ENCODE assay signal across 10 cellular contexts in genomic region chr2:156340377-156340776, GRCh38. TPM values are rescaled to one million over a fixed set of nuclear protein-coding genes. Genes with fewer than 3 reads are reported as not detected.
DNase-seq lines count a peak whose midpoint lies in the region; ATAC-seq, FAIRE-seq and TF ChIP-seq lines count a peak whose summit lies in the region.
"Had no signal": no experiment of that assay in that cellular context is flagged by ENCODE, and none has a peak within 500 bp of the region (broad histone marks: within the 10 kb centered on the region; RNA-seq: fewer than 3 reads in every experiment).

No MANE protein-coding gene starts in this region.

- H3K27me3 ChIP-seq in BLaER1 (no peaks in the 10 kb centered on the region), GM23338 (ENCODE audit: insufficient read depth) (peaks cover 58% of the 10 kb centered on the region)

- ATAC-seq in GM23338: no peak
- peak; percentile 25 for ATAC-seq in activated naive CD8-positive, alpha-beta T cell treated with anti-CD3 and anti-CD28 coated beads, Interleukin-2, amount 50 U/mL, for 24 hours
- no peak for ATAC-seq in naive thymus-derived CD8-positive, alpha-beta T cell
- ATAC-seq: left lobe of liver had no signal

- no peaks in the 10 kb centered on the region for H3K9me3 Mint-ChIP-seq in GM23338
- no peaks in the 10 kb centered on the region for H3K9me3 Mint-ChIP-seq in activated naive CD8-positive, alpha-beta T cell treated with anti-CD3 and anti-CD28 coated beads, Interleukin-2, amount 50 U/mL, for 24 hours
- peaks cover 0 to 2% (median 0%) of the 10 kb centered on the region in 9 donors for H3K9me3 Mint-ChIP-seq in naive thymus-derived CD8-positive, alpha-beta T cell

- H3F3A ChIP-seq in GM23338 (replicated peaks; ENCODE audit: low read depth): no peaks in the 10 kb centered on the region

- no peaks in the 10 kb centered on the region for H3K36me3 Mint-ChIP-seq in GM23338 (ENCODE audit: low read depth)
- peaks cover 9% of the 10 kb centered on the region for H3K36me3 Mint-ChIP-seq in activated naive CD8-positive, alpha-beta T cell treated with anti-CD3 and anti-CD28 coated beads, Interleukin-2, amount 50 U/mL, for 24 hours (ENCODE audit: low read depth)
- no peaks in the 10 kb centered on the region for H3K36me3 Mint-ChIP-seq in naive thymus-derived CD8-positive, alpha-beta T cell

- peaks cover 10% of the 10 kb centered on the region for H3K27me3 Mint-ChIP-seq in GM23338 (ENCODE audit: insufficient read depth, low read depth, poor library complexity)
- no peaks in the 10 kb centered on the region for H3K27me3 Mint-ChIP-seq in activated naive CD8-positive, alpha-beta T cell treated with anti-CD3 and anti-CD28 coated beads, Interleukin-2, amount 50 U/mL, for 24 hours
- peaks cover 0 to 3% (median 0%) of the 10 kb centered on the region in 5 donors for H3K27me3 Mint-ChIP-seq in naive thymus-derived CD8-positive, alpha-beta T cell

- H3K4me1 ChIP-seq in BLaER1 (peaks cover 20% of the 10 kb centered on the region), GM23338 (ENCODE audit: insufficient read depth) (peaks cover 35% of the 10 kb centered on the region)

- H3K9ac ChIP-seq in BLaER1: no peak overlapping the region

- no peaks in the 10 kb centered on the region for H3K79me2 ChIP-seq in GM23338 (replicated peaks; ENCODE audit: insufficient read depth)

- CTCF ChIA-PET in RWPE1 (lab: Yijun Ruan, JAX): interaction anchor here (0.6 kb wide), 1 partner anchor 715 kb away, joined by 3 read pairs; no protein-coding TSS in a partner anchor

- no peak for FAIRE-seq in GM19239 (lab: Jason Lieb, UNC)
- FAIRE-seq: astrocyte had no signal

- H3K27ac ChIP-seq in BLaER1 (no peak overlapping the region), GM23338 (ENCODE audit: low read depth) (no peak overlapping the region), RWPE1 (no peak overlapping the region)

- TF ChIP-seq CTCF in GM23338 (conservative IDR thresholded peaks at IDR 0.05; ENCODE audit: low read depth in 2 of 2) (no peak), RWPE1 (conservative IDR thresholded peaks at IDR 0.05; ENCODE audit: low read depth) (no peak)

- no peak overlapping the region for H3K27ac Mint-ChIP-seq in GM23338
- peak overlapping the region; percentile 97 for H3K27ac Mint-ChIP-seq in activated naive CD8-positive, alpha-beta T cell treated with anti-CD3 and anti-CD28 coated beads, Interleukin-2, amount 50 U/mL, for 24 hours
- peak overlapping the region in 8 of 10 donors; percentile 20 to 100 (median 96) for H3K27ac Mint-ChIP-seq in naive thymus-derived CD8-positive, alpha-beta T cell

- H3K4me1 Mint-ChIP-seq in GM23338: peaks cover 43% of the 10 kb centered on the region
- H3K4me1 Mint-ChIP-seq in activated naive CD8-positive, alpha-beta T cell treated with anti-CD3 and anti-CD28 coated beads, Interleukin-2, amount 50 U/mL, for 24 hours: peaks cover 76% of the 10 kb centered on the region
- H3K4me1 Mint-ChIP-seq in naive thymus-derived CD8-positive, alpha-beta T cell: peaks cover 7 to 53% (median 31%) of the 10 kb centered on the region in 4 donors

- H4K20me1 ChIP-seq in BLaER1 (no peaks in the 10 kb centered on the region; the same call in 1 of the 2 replicates), GM23338 (replicated peaks; ENCODE audit: insufficient read depth) (no peaks in the 10 kb centered on the region; the same call in 1 of the 2 replicates)

- no peak for DNase-seq in GM23338 (ENCODE audit: low spot score)
- DNase-seq in activated naive CD8-positive, alpha-beta T cell treated with anti-CD3 and anti-CD28 coated beads, Interleukin-2, amount 50 U/mL, for 24 hours: no peak
- no peak for DNase-seq in naive thymus-derived CD8-positive, alpha-beta T cell
- no peak for DNase-seq in DMS79 (lab: John Stamatoyannopoulos, UW)
- no peak for DNase-seq in RWPE1 (ENCODE audit: low spot score)
- no peak for DNase-seq in GDM1 (lab: John Stamatoyannopoulos, UW)
- DNase-seq in GM19239 (ENCODE audit: insufficient read length, low spot score): no peak

- peak overlapping the region; percentile 79 for H3K4me3 Mint-ChIP-seq in GM23338
- peak overlapping the region; percentile 92 for H3K4me3 Mint-ChIP-seq in activated naive CD8-positive, alpha-beta T cell treated with anti-CD3 and anti-CD28 coated beads, Interleukin-2, amount 50 U/mL, for 24 hours
- H3K4me3 Mint-ChIP-seq in naive thymus-derived CD8-positive, alpha-beta T cell: peak overlapping the region in 9 of 10 donors; percentile 22 to 99 (median 94)

- H2AFZ ChIP-seq in GM23338: no peak overlapping the region

- no peaks in the 10 kb centered on the region for H3K9me3 ChIP-seq in BLaER1

- H3K9me2 ChIP-seq in GM23338 (ENCODE audit: insufficient read depth): no peaks in the 10 kb centered on the region

- no peak overlapping the region for H3K4me3 ChIP-seq in BLaER1
- H3K4me3 ChIP-seq in GM23338: no peak overlapping the region

- H3K4me2 ChIP-seq in BLaER1 (peak overlapping the region; percentile 87), GM23338 (peak overlapping the region; percentile 88; the same call in 1 of the 2 replicates)

- H3K36me3 ChIP-seq in BLaER1 (no peaks in the 10 kb centered on the region), GM23338 (ENCODE audit: insufficient read depth) (no peaks in the 10 kb centered on the region)

- POLR2A ChIA-PET in naive thymus-derived CD8-positive, alpha-beta T cell (lab: Charles Lee): interaction anchor here (1.5 to 8.0 kb wide), 4 partner anchors 8 to 95 kb away, joined by 4 to 76 read pairs (median 40); partner anchors contain the start of genes GPD2 and NR4A2
- POLR2A ChIA-PET in RWPE1 (lab: Yijun Ruan, JAX; ENCODE audit: low non-redundant PET): interaction anchor here (1.5 kb wide), 1 partner anchor 97 kb away, joined by 5 read pairs; no protein-coding TSS in a partner anchor

TF ChIP-seq in GM23338, 12 proteins besides CTCF, POLR2A, EP300 and RAD21:
- TF ChIP-seq ZNF462 (CRISPR knock-in tag; IDR thresholded peaks at IDR 0.05) (no peak), EZH2 (IDR thresholded peaks at IDR 0.05; ENCODE audit: low read depth, unreplicated experiment) (no peak)

RNA-seq across cellular contexts. Expression of gene NR4A2, which starts 7.9 kb away (rescaled TPM):
- 0.49 and 0.85 TPM in 2 replicates for total RNA-seq in GM23338 (2014; rRNA removed; shearing (Covaris generic))
- polyA plus RNA-seq in GM23338 (2016; fragmentation: Nextera tagmentation; extraction: Ambion mirVana): 0.56 and 0.71 TPM in 2 replicates
- total RNA-seq in naive thymus-derived CD8-positive, alpha-beta T cell: 1 to 10 TPM; 1.8 to 2.8 TPM
- 10 to 100 TPM in 2 of 3 donors, 1 to 10 TPM in 1; 4.8 to 20.1 (median 11.4) TPM for polyA plus RNA-seq in naive thymus-derived CD8-positive, alpha-beta T cell
